Comparison of ENCODE assay signal across 22 cellular contexts in the genomic region with DNA sequence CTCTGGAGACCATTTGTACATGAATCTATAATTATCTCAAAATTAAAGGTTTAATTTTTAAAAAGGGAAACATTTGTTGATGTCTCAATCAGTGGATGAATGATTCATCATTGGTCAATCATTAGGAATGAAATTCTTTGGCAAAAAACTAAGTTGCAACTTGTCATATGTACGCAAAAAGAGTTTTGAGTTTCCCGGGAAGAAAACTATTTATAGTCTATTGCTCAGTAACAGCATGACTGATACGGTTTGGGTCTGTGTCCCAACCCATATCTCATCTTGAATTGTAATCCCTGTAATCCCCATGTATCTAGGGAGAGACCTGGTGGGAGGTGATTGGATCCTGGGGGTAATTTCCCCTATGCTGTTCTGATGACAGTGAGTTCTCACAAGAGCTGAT.
DNase-seq lines count a peak whose midpoint lies in the region; ATAC-seq, FAIRE-seq and TF ChIP-seq lines count a peak whose summit lies in the region.
"Had no signal": no experiment of that assay in that cellular context is flagged by ENCODE, and none has a peak within 500 bp of the region (broad histone marks: within the 10 kb centered on the region; RNA-seq: fewer than 3 reads in every experiment).

No MANE protein-coding gene starts in this region.

- no peaks in the 10 kb centered on the region for H3K9me3 ChIP-seq in PC-3 (ENCODE audit: low read length)
- H3K9me3 ChIP-seq in keratinocyte (ENCODE audit: control insufficient read depth, low read depth, low read length) = no peaks in the 10 kb centered on the region
- H3K9me3 ChIP-seq: BE2C had no signal

- H4K20me1 ChIP-seq in PC-3 (ENCODE audit: low read length) (no peaks in the 10 kb centered on the region), keratinocyte (ENCODE audit: control insufficient read depth, extremely low read depth, insufficient read depth, low read length) (no peaks in the 10 kb centered on the region)

- H3K27me3 ChIP-seq in PC-3 (ENCODE audit: low read length) = no peaks in the 10 kb centered on the region
- no peaks in the 10 kb centered on the region for H3K27me3 ChIP-seq in keratinocyte (ENCODE audit: control insufficient read depth, extremely low read depth, insufficient read depth, low read length)
- H3K27me3 ChIP-seq: BE2C had no signal

- FAIRE-seq in keratinocyte (lab: Jason Lieb, UNC) = peak; percentile 17
- FAIRE-seq: A204.1, GM12878, H54, RCC 7860 had no signal

- no TSS peak for BruUV-seq in PC-3 (replicated peaks; lab: Mats Ljungman, UMichigan)

- H3K4me2 ChIP-seq in PC-3 (ENCODE audit: low read length) (no peak overlapping the region), keratinocyte (ENCODE audit: control insufficient read depth, extremely low read depth, insufficient read depth, low read depth, low read length) (no peak overlapping the region)
- H3K4me2 ChIP-seq: KMS-11 had no signal

- H3K79me2 ChIP-seq in PC-3 (ENCODE audit: low read length) = no peaks in the 10 kb centered on the region
- H3K79me2 ChIP-seq in keratinocyte (ENCODE audit: control insufficient read depth, insufficient read depth, low read length) = no peaks in the 10 kb centered on the region

- no peaks in the 10 kb centered on the region for H3K9me1 ChIP-seq in keratinocyte (ENCODE audit: control insufficient read depth, extremely low read depth, insufficient read depth, low read length)

- POLR2A ChIA-PET in PC-3 (lab: Charles Lee; ENCODE audit: unreplicated experiment) = no interaction called here

- H3K4me3 ChIP-seq in PC-3 (ENCODE audit: low read length) = no peak overlapping the region
- no peak overlapping the region for H3K4me3 ChIP-seq in choroid plexus epithelial cell (ENCODE audit: low read depth, low read length)
- H3K4me3 ChIP-seq in keratinocyte (ENCODE audit: control insufficient read depth in 2 of 3, extremely low read depth in 1 of 3, insufficient read depth in 2 of 3, low read depth in 1 of 3, low read length in 3 of 3) = no peak overlapping the region
- H3K4me3 ChIP-seq: GM12878 had no signal

- no peak overlapping the region for H2AFZ ChIP-seq in PC-3 (ENCODE audit: low read length)
- H2AFZ ChIP-seq in keratinocyte (ENCODE audit: control insufficient read depth, low read length) = peak overlapping the region; percentile 67

- H3K36me3 ChIP-seq in PC-3 (ENCODE audit: low read depth, low read length) (no peaks in the 10 kb centered on the region), keratinocyte (ENCODE audit: control insufficient read depth in 2 of 2, extremely low read depth in 1 of 2, insufficient read depth in 2 of 2, low read length in 2 of 2) (no peaks in the 10 kb centered on the region)
- H3K36me3 ChIP-seq: BE2C had no signal

- H3F3A ChIP-seq in PC-3 (ENCODE audit: low read length, unreplicated experiment) = no peaks in the 10 kb centered on the region

- no peak overlapping the region for H3K27ac ChIP-seq in PC-3 (ENCODE audit: low read length)
- peak overlapping the region; percentile 60 for H3K27ac ChIP-seq in keratinocyte (ENCODE audit: control insufficient read depth, insufficient read depth, low read length)
- H3K27ac ChIP-seq: HL-60, KMS-11 had no signal

- H3K9me2 ChIP-seq in PC-3 (replicated peaks; ENCODE audit: low read length) = no peaks in the 10 kb centered on the region

- dilution Hi-C loops in keratinocyte (cut with MboI; ENCODE audit: extremely low pct_ligation_motif_present, low sequenced_read_pairs) = no loop called here

- TF ChIP-seq CTCF in PC-3 (conservative IDR thresholded peaks at IDR 0.05; ENCODE audit: low read depth, low read length) = no peak
- no peak for TF ChIP-seq CTCF in choroid plexus epithelial cell (conservative IDR thresholded peaks at IDR 0.05; ENCODE audit: low read depth, low read length)
- no peak for TF ChIP-seq CTCF in keratinocyte (optimal IDR thresholded peaks at IDR 0.05 in 1 of 3, IDR thresholded peaks at IDR 0.05 in 1 of 3, conservative IDR thresholded peaks at IDR 0.05 in 1 of 3; ENCODE audit: extremely low read depth in 1 of 3, insufficient read depth in 2 of 3, low read length in 3 of 3)

- peak; percentile 4 for DNase-seq in GM03348 (ENCODE audit: low spot score)
- peak; percentile 46 for DNase-seq in PC-3
- DNase-seq in choroid plexus epithelial cell (ENCODE audit: low read depth) = peak; percentile 53
- no peak for DNase-seq in keratinocyte (ENCODE audit: low read depth, low spot score)
- DNase-seq in NCI-H1436 treated with DMSO at 0.1 percent for 48 hours (lab: John Stamatoyannopoulos, UW) = no peak
- DNase-seq in HK-2 (ENCODE audit: unreplicated experiment) = no peak
- DNase-seq in NCI-H187 (lab: John Stamatoyannopoulos, UW) = no peak
- DNase-seq: BE2C, EL, IMR-90, MV-4-11, NCI-H1105 treated with DMSO at 0.1 percent for 48 hours, NCI-H1694, NCI-H446, NCI-H526, SHP77 had no signal

- H3K9ac ChIP-seq in PC-3 (ENCODE audit: low read length) (no peak overlapping the region), keratinocyte (ENCODE audit: control insufficient read depth, extremely low read depth, insufficient read depth, low read length) (no peak overlapping the region)
- H3K9ac ChIP-seq: KMS-11 had no signal

- intact Hi-C loops in PC-3 (cut with micrococcal nuclease) = no loop called here

- H3K4me1 ChIP-seq in PC-3 (ENCODE audit: insufficient read depth, low read length) = no peaks in the 10 kb centered on the region
- H3K4me1 ChIP-seq in keratinocyte (ENCODE audit: control insufficient read depth, extremely low read depth, insufficient read depth, low read length) = peaks cover 3% of the 10 kb centered on the region

- peak; percentile 22; the same call in 1 of the 2 replicates for ATAC-seq in PC-3
- ATAC-seq: GM12878 had no signal

- CTCF ChIA-PET in PC-3 (lab: Charles Lee) = no interaction called here

Comparison
In these comparisons a context has a peak if more than half of its experiments do, and no peak if none do; other contexts are left out.
1. DNase-seq: peak in GM03348 (single experiment), PC-3 (single experiment) and choroid plexus epithelial cell (single experiment); none in keratinocyte (single experiment), NCI-H1436 treated with DMSO at 0.1 percent for 48 hours (single experiment), HK-2 (single experiment) and NCI-H187 (0 of 2).